6 cellular contexts compared by ENCODE assay signal in the genomic region with DNA sequence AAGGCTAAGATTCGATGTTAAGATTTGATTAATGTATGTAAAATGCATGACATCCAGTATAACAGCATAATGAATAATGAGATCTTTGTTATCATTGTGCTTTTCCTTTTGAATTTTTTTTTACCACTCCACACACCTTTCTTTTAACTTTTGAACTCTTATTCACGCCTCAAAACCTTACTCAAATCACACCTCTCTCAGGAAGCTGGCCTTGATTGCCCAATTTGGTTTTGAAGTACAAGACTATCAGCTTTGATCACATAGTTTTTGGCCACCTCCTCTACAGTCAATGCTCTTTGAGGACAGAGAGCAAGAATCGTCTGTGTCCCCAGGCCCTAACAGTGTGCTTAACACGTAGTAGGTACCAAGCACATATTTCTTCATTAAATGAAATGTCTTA. TPM values are rescaled to one million over a fixed set of nuclear protein-coding genes. Genes with fewer than 3 reads are reported as not detected.
"Had no signal": no experiment of that assay in that cellular context is flagged by ENCODE, and none has a peak within 500 bp of the region (broad histone marks: within the 10 kb centered on the region; RNA-seq: fewer than 3 reads in every experiment).

No MANE protein-coding gene starts in this region.

- H3K9me3 Mint-ChIP-seq: GM23338, H9 had no signal

- H2AFZ ChIP-seq: GM23338 had no signal

- H3K27ac Mint-ChIP-seq: GM23338, H9 had no signal

- H3K4me3 ChIP-seq: GM23338, K562 had no signal

- DNase-seq: H9, HCEC 1CT, IMR-90, KG1 had no signal

- H3K4me2 ChIP-seq: GM23338 had no signal

- H3K4me3 Mint-ChIP-seq: GM23338, H9 had no signal

RNA-seq across cellular contexts. Expression of a gene that starts 29.9 kb away (rescaled TPM):
- total RNA-seq: IMR-90 had no signal
- polyA plus RNA-seq: IMR-90 had no signal
